In the genomic region with DNA sequence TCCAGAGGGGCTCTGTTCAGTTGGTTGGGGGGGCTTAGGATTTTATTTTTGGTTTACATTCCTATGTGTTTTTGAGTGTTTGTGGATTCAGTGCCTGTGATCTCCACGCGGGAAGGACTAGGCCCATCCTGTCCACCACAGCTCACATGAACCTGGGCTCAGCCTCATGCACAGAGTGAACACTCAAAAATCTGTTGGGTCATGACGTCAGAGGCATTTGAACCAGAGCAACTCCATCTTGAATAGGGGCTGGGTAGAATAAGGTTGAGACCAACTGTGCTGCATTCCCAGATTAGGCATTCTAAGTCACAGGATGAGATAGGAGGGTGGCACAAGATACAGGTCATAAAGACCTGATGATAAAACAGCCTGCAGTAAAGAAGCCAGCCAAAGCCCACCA, we compare ENCODE assay signal across 29 cellular contexts.
"Had no signal": no experiment of that assay in that cellular context is flagged by ENCODE, and none has a peak within 500 bp of the region (broad histone marks: within the 10 kb centered on the region; RNA-seq: fewer than 3 reads in every experiment).

No MANE protein-coding gene starts in this region.

- H3K36me3 ChIP-seq: stomach, suprapubic skin, thoracic aorta, thyroid gland, tibial artery, tibial nerve, transverse colon, upper lobe of left lung, upper lobe of right lung, uterus, vagina had no signal

- H3K36me3 Mint-ChIP-seq: stimulated activated effector memory CD8-positive, alpha-beta T cell treated with anti-CD3 and anti-CD28 coated beads, Interleukin-12 subunit alpha, Interleukin-12 subunit beta, amount 100 ng/mL, for 72 hours; stimulated activated memory B cell treated with anti-CD40 and anti-IgM and Interleukin-4, amounts not matched to agents 10 μg/mL and 1 μg/mL and 100 μg/mL, for 72 hours; stimulated activated naive B cell treated with anti-CD40 and anti-IgM and Interleukin-4, amounts not matched to agents 10 μg/mL and 1 μg/mL and 100 μg/mL, for 72 hours; type B pancreatic cell had no signal

- ATAC-seq: stimulated activated effector memory CD8-positive, alpha-beta T cell treated with anti-CD3 and anti-CD28 coated beads, Interleukin-12 subunit alpha, Interleukin-12 subunit beta, amount 100 ng/mL, for 72 hours; stimulated activated memory B cell treated with anti-CD40 and anti-IgM and Interleukin-4, amounts not matched to agents 10 μg/mL and 1 μg/mL and 100 μg/mL, for 72 hours; stimulated activated naive B cell treated with anti-CD40 and anti-IgM and Interleukin-4, amounts not matched to agents 10 μg/mL and 1 μg/mL and 100 μg/mL, for 72 hours; stimulated activated naive CD8-positive, alpha-beta T cell treated with anti-CD3 and anti-CD28 coated beads, Interleukin-15, amount 100 ng/mL, for 72 hours; stimulated activated naive CD8-positive, alpha-beta T cell treated with anti-CD3 and anti-CD28 coated beads, Interleukin-15, Interleukin-2, amounts not matched to agents 100 U/mL and 50 U/mL, for 24 hours; upper lobe of right lung had no signal

- H3K9me3 ChIP-seq: suprapubic skin, testis, thyroid gland, uterus, vagina had no signal

- H3K4me1 Mint-ChIP-seq: stimulated activated effector memory CD8-positive, alpha-beta T cell treated with anti-CD3 and anti-CD28 coated beads, Interleukin-12 subunit alpha, Interleukin-12 subunit beta, amount 100 ng/mL, for 72 hours; stimulated activated memory B cell treated with anti-CD40 and anti-IgM and Interleukin-4, amounts not matched to agents 10 μg/mL and 1 μg/mL and 100 μg/mL, for 72 hours; stimulated activated naive B cell treated with anti-CD40 and anti-IgM and Interleukin-4, amounts not matched to agents 10 μg/mL and 1 μg/mL and 100 μg/mL, for 72 hours; stimulated activated naive CD8-positive, alpha-beta T cell treated with anti-CD3 and anti-CD28 coated beads, Interleukin-15, amount 100 ng/mL, for 72 hours had no signal

- H3K9me3 Mint-ChIP-seq: type B pancreatic cell had no signal

- H3K4me3 Mint-ChIP-seq: stimulated activated effector memory CD8-positive, alpha-beta T cell treated with anti-CD3 and anti-CD28 coated beads, Interleukin-12 subunit alpha, Interleukin-12 subunit beta, amount 100 ng/mL, for 72 hours; stimulated activated memory B cell treated with anti-CD40 and anti-IgM and Interleukin-4, amounts not matched to agents 10 μg/mL and 1 μg/mL and 100 μg/mL, for 72 hours; stimulated activated naive B cell treated with anti-CD40 and anti-IgM and Interleukin-4, amounts not matched to agents 10 μg/mL and 1 μg/mL and 100 μg/mL, for 72 hours; stimulated activated naive CD8-positive, alpha-beta T cell treated with anti-CD3 and anti-CD28 coated beads, Interleukin-15, amount 100 ng/mL, for 72 hours; stimulated activated naive CD8-positive, alpha-beta T cell treated with anti-CD3 and anti-CD28 coated beads, Interleukin-15, Interleukin-2, amounts not matched to agents 100 ng/mL and 50 ng/mL, for 24 hours; type B pancreatic cell had no signal

- H3K27me3 ChIP-seq: testis, thyroid gland, tibial artery, tibial nerve, transverse colon, upper lobe of left lung, upper lobe of right lung, uterus, vagina had no signal

- DNase-seq: stimulated activated CD4-positive, alpha-beta T cell treated with anti-CD3 and anti-CD28 coated beads, Interleukin-2, amount 100 ng/mL, for 48 hours; stimulated activated CD4-positive, alpha-beta T cell treated with anti-CD3 and anti-CD28 coated beads, Interleukin-4, amount 100 ng/mL, for 1 hour; stimulated activated CD4-positive, alpha-beta T cell treated with anti-CD3 and anti-CD28 coated beads, Interleukin-4, amount 100 ng/mL, for 24 hours; stimulated activated CD4-positive, alpha-beta T cell treated with anti-CD3 and anti-CD28 coated beads, Interleukin-4, amount 100 ng/mL, for 4 hours; stimulated activated CD8-positive, alpha-beta memory T cell treated with anti-CD3 and anti-CD28 coated beads, Interleukin-4, amount 100 ng/mL, for 48 hours; stimulated activated naive B cell treated with anti-CD40 and anti-IgM and Interleukin-4, amounts not matched to agents 10 μg/mL and 1 μg/mL and 100 μg/mL, for 72 hours; stimulated activated naive CD4-positive, alpha-beta T cell; stimulated activated naive CD4-positive, alpha-beta T cell treated with Interleukin-2 at 50 U/mL for 16 hours; stimulated activated naive CD8-positive, alpha-beta T cell treated with anti-CD3 and anti-CD28 coated beads, Interleukin-15, amount 100 ng/mL, for 72 hours; stimulated activated naive CD8-positive, alpha-beta T cell treated with anti-CD3 and anti-CD28 coated beads, Interleukin-15, Interleukin-2, amounts not matched to agents 100 U/mL and 50 U/mL, for 24 hours; stomach; substantia nigra; testis; thyroid gland; tibial artery; transverse colon; trophoblast cell; upper lobe of left lung; upper lobe of right lung; uterus had no signal

- H3K27me3 Mint-ChIP-seq: type B pancreatic cell had no signal

- H3K27ac ChIP-seq: stomach, suprapubic skin, testis, thoracic aorta, thyroid gland, tibial artery, tibial nerve, transverse colon, upper lobe of left lung, upper lobe of right lung, uterus, vagina had no signal

- H3K4me3 ChIP-seq: stomach, suprapubic skin, testis, thoracic aorta, thyroid gland, tibial artery, tibial nerve, transverse colon, upper lobe of left lung, upper lobe of right lung, uterus, vagina had no signal

- H3K4me1 ChIP-seq: stomach, suprapubic skin, testis, thyroid gland, tibial nerve, transverse colon, upper lobe of left lung, upper lobe of right lung, uterus, vagina had no signal

- FAIRE-seq: urothelium cell line had no signal
